In genomic region chr4:102322736-102323135, GRCh38 we compare ENCODE assay signal across 2 cellular contexts.
TF ChIP-seq lines count a peak whose summit lies in the region.

No MANE protein-coding gene starts in this region.

TF ChIP-seq in GM23338, 12 proteins besides CTCF, POLR2A, EP300 and RAD21:
- TF ChIP-seq ETS1 (IDR thresholded peaks at IDR 0.05) (no peak), ZNF114 (CRISPR knock-in tag; IDR thresholded peaks at IDR 0.05) (no peak), ZNF331 (CRISPR knock-in tag; IDR thresholded peaks at IDR 0.05; ENCODE audit: low read depth) (no peak), EZH2 (IDR thresholded peaks at IDR 0.05; ENCODE audit: low read depth, unreplicated experiment) (no peak), REST (IDR thresholded peaks at IDR 0.05; ENCODE audit: unreplicated experiment) (no peak), STAT1 (IDR thresholded peaks at IDR 0.05; ENCODE audit: unreplicated experiment) (no peak), ZNF462 (CRISPR knock-in tag; IDR thresholded peaks at IDR 0.05) (no peak)

TF ChIP-seq in K562, 482 proteins besides CTCF, POLR2A, EP300 and RAD21:
- TF ChIP-seq THRA (IDR thresholded peaks at IDR 0.05) (no peak), VEZF1 (CRISPR knock-in tag; IDR thresholded peaks at IDR 0.05) (no peak), ZFX (CRISPR knock-in tag; IDR thresholded peaks at IDR 0.05) (no peak), MAFG (tag; conservative IDR thresholded peaks at IDR 0.05) (no peak), SNIP1 (IDR thresholded peaks at IDR 0.05; ENCODE audit: low read depth) (no peak), PHTF2 (CRISPR knock-in tag; IDR thresholded peaks at IDR 0.05) (no peak), STAT5A (IDR thresholded peaks at IDR 0.05; ENCODE audit: borderline replicate concordance, low read length) (no peak), MED1 (CRISPR knock-in tag; IDR thresholded peaks at IDR 0.05; ENCODE audit: borderline replicate concordance) (no peak)
